ENCODE assay signal across 14 cellular contexts in the genomic region with DNA sequence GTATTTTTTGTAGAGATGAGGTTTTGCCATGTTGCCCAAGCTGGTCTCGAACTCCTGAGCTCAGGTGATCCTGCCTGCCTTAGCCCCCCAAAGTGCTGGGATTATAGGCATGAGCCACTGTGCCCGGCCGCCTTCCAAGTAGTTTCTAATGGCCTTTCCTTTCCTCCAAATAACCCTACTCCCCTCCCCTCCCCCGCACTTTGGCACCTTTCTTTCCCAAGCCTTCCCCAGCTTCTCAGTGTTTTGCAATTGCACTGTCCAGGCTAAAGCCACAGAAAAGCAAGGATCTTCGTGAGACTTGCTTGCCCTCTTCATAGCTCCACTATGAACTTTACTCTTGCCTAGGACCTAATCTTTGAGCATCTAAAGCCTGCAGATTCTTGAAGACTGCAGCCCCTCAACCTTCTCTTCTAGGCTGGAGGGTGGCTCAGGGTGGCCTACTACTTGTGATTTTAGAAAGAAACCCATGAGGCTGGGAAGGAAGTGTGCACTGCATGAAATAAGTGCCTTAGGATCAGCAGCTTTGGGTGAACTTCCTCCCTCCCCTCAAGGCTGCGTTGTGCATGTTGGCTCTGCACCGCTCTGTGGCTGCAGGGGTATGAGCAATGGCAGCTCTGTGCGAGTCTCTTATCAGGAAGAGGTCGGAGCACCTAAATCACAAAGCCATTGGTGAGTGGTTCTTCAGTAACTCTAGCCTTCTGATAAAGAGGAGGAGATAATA.
A peak's percentile ranks its signal among the peaks of the same experiment; 100 is the strongest.
DNase-seq lines count a peak whose midpoint lies in the region; ATAC-seq and TF ChIP-seq lines count a peak whose summit lies in the region.
"Had no signal": no experiment of that assay in that cellular context is flagged by ENCODE, and none has a peak within 500 bp of the region (broad histone marks: within the 10 kb centered on the region; RNA-seq: fewer than 3 reads in every experiment).

No MANE protein-coding gene starts in this region.

- CTCF ChIA-PET in RWPE1 (lab: Yijun Ruan, JAX) = interaction anchor here (1.7 kb wide), 1 partner anchor 10 kb away, joined by 5 read pairs; no protein-coding TSS in a partner anchor

- no peaks in the 10 kb centered on the region for H3K9me3 ChIP-seq in sigmoid colon
- H3K9me3 ChIP-seq: body of pancreas had no signal

- TF ChIP-seq POLR2A in sigmoid colon (IDR thresholded peaks at IDR 0.05) = no peak

- H3K4me1 ChIP-seq in sigmoid colon (peaks cover 0 to 23% (median 19%) of the 10 kb centered on the region in 4 donors), foreskin keratinocyte (peaks cover 7% of the 10 kb centered on the region)
- H3K4me1 ChIP-seq: body of pancreas had no signal

- H3K27ac ChIP-seq in RWPE1 (peak overlapping the region; percentile 79), sigmoid colon (peak overlapping the region; percentile 60 to 79 (median 65)), foreskin keratinocyte (no peak overlapping the region)
- H3K27ac ChIP-seq: PC-9 had no signal

- H3K36me3 ChIP-seq in sigmoid colon = no peaks in the 10 kb centered on the region

- TF ChIP-seq EP300 in sigmoid colon (IDR thresholded peaks at IDR 0.05) = no peak

- WGBS in sigmoid colon, 2 donors = 73 to 91% methylated on average over 9 of the region's 9 CpGs

- TF ChIP-seq CTCF in RWPE1 (conservative IDR thresholded peaks at IDR 0.05; ENCODE audit: low read depth) (no peak), sigmoid colon (IDR thresholded peaks at IDR 0.05) (no peak), GM10266 (IDR thresholded peaks at IDR 0.05; ENCODE audit: control insufficient read depth, insufficient read depth, low read depth, missing control alignments) (no peak), foreskin keratinocyte (conservative IDR thresholded peaks at IDR 0.05) (no peak)

- intact Hi-C loops in cardiac septum (cut with DNase I) = no loop called here
- intact Hi-C loops in sigmoid colon (cut with DNase I) = no loop called here

- peak; percentile 25 for DNase-seq in CD1c-positive myeloid dendritic cell (ENCODE audit: extremely low spot score)
- no peak for DNase-seq in RWPE1 (ENCODE audit: low spot score)
- DNase-seq in cardiac septum (ENCODE audit: low spot score) = peak; percentile 58
- peak; percentile 78 for DNase-seq in sigmoid colon
- no peak for DNase-seq in GM10266 (ENCODE audit: extremely low spot score)
- no peak for DNase-seq in foreskin keratinocyte
- DNase-seq in kidney glomerular epithelial cell (lab: John Stamatoyannopoulos, UW) = no peak
- DNase-seq: activated CD4-positive, alpha-beta T cell treated with anti-CD3 and anti-CD28 coated beads, Interleukin-2, amount 50 U/mL, for 1 hour; body of pancreas; PC-9; T-helper 17 cell had no signal

- no peak overlapping the region for H3K4me3 ChIP-seq in sigmoid colon
- H3K4me3 ChIP-seq: body of pancreas, lung, PC-9 had no signal

- no peaks in the 10 kb centered on the region for H3K27me3 ChIP-seq in sigmoid colon
- no peaks in the 10 kb centered on the region for H3K27me3 ChIP-seq in foreskin keratinocyte
- H3K27me3 ChIP-seq: body of pancreas had no signal

- ATAC-seq in GM19467 (IDR thresholded peaks at IDR 0.05; ENCODE audit: unreplicated experiment) = no peak
- no peak for ATAC-seq in foreskin keratinocyte
- ATAC-seq: activated T-helper 17 cell treated with anti-CD3 and anti-CD28 coated beads, Interleukin-2, amount 50 U/mL, for 72 hours; T-helper 17 cell had no signal

- POLR2A ChIA-PET in RWPE1 (lab: Yijun Ruan, JAX; ENCODE audit: low non-redundant PET) = interaction anchor here (0.5 kb wide), 1 partner anchor 1014 kb away, joined by 5 read pairs; no protein-coding TSS in a partner anchor

Comparison
In these comparisons a context has a peak if more than half of its experiments do, and no peak if none do; other contexts are left out.
1. DNase-seq: peak in CD1c-positive myeloid dendritic cell (single experiment), cardiac septum (single experiment) and sigmoid colon (single experiment); none in RWPE1 (single experiment), GM10266 (single experiment), foreskin keratinocyte (0 of 2) and kidney glomerular epithelial cell (single experiment).